Comparison of ENCODE assay signal across 7 cellular contexts in genomic region chrX:56773522-56774060, GRCh38. TPM values are rescaled to one million over a fixed set of nuclear protein-coding genes. Genes with fewer than 3 reads are reported as not detected.
DNase-seq lines count a peak whose midpoint lies in the region; ATAC-seq and TF ChIP-seq lines count a peak whose summit lies in the region.
"Not testable (repeated sequence)": the region's sequence is repeated elsewhere in the genome, so short reads cannot be mapped to it uniquely, and the experiment has no call there.

No MANE protein-coding gene starts in this region.

- TF ChIP-seq CTCF in omental fat pad (IDR thresholded peaks at IDR 0.05) = not testable (repeated sequence)

- ATAC-seq in GM18867 (IDR thresholded peaks at IDR 0.05; ENCODE audit: unreplicated experiment) = peak; percentile 30
- peak; percentile 42 for ATAC-seq in GM19395 (IDR thresholded peaks at IDR 0.05; ENCODE audit: unreplicated experiment)
- peak; percentile 34 for ATAC-seq in GM21717 (IDR thresholded peaks at IDR 0.05; ENCODE audit: unreplicated experiment)
- peak; percentile 42 for ATAC-seq in HG02885 (IDR thresholded peaks at IDR 0.05; ENCODE audit: poor library complexity, unreplicated experiment)
- peak; percentile 39 for ATAC-seq in HG03342 (IDR thresholded peaks at IDR 0.05; ENCODE audit: unreplicated experiment)
- peak; percentile 56 for ATAC-seq in esophagus mucosa
- peak; percentile 38 for ATAC-seq in omental fat pad (ENCODE audit: low FRiP score)

- not testable (repeated sequence) for DNase-seq in omental fat pad (ENCODE audit: low spot score)

RNA-seq across cellular contexts. Expression of gene NBDY, which starts 44.5 kb away (rescaled TPM):
- total RNA-seq in esophagus mucosa (34.2 TPM), omental fat pad (10 to 100 TPM in 2 of 4 donors, 1 to 10 TPM in 2; 7.7 to 12.6 (median 9.4) TPM)
